1 cellular context compared by ENCODE assay signal in genomic region chr20:45934046-45934586, GRCh38.
TF ChIP-seq lines count a peak whose summit lies in the region.

No MANE protein-coding gene starts in this region.

TF ChIP-seq in A549, 52 proteins besides CTCF, POLR2A, EP300 and RAD21 (continued from another document):
- TF ChIP-seq ELK1 (IDR thresholded peaks at IDR 0.05; ENCODE audit: low read depth, low read length) (no peak), KDM1A (IDR thresholded peaks at IDR 0.05; ENCODE audit: low read depth) (0 out of 2 replicates have a peak, but pooled peaks have one; percentile 16), FOSB (CRISPR knock-in tag; IDR thresholded peaks at IDR 0.05) (no peak), ZNF302 (CRISPR knock-in tag; IDR thresholded peaks at IDR 0.05) (no peak), EHMT2 (IDR thresholded peaks at IDR 0.05; ENCODE audit: low read depth) (no peak), SMC3 (IDR thresholded peaks at IDR 0.05) (0 out of 3 replicates have a peak, but pooled peaks have one; percentile 4), GATA3 (IDR thresholded peaks at IDR 0.05; ENCODE audit: borderline replicate concordance) (no peak), USF2 (IDR thresholded peaks at IDR 0.05) (no peak), RARB (CRISPR knock-in tag; IDR thresholded peaks at IDR 0.05) (no peak), JUNB (IDR thresholded peaks at IDR 0.05) (no peak), MAX (IDR thresholded peaks at IDR 0.05) (no peak; the same call in 1 of the 2 replicates), TFCP2L1 (CRISPR knock-in tag; IDR thresholded peaks at IDR 0.05) (no peak), CHD2 (IDR thresholded peaks at IDR 0.05; ENCODE audit: low read length, partially characterized antibody) (no peak), POLR2AphosphoS2 (conservative IDR thresholded peaks at IDR 0.05; ENCODE audit: low read length) (0 out of 2 replicates have a peak, but pooled peaks have one; percentile 51), FOSL2 (IDR thresholded peaks at IDR 0.05) (no peak), FOSL2 (CRISPR knock-in tag; IDR thresholded peaks at IDR 0.05) (0 out of 2 replicates have a peak, but pooled peaks have one; percentile 7), HOXB13 (CRISPR knock-in tag; IDR thresholded peaks at IDR 0.05; ENCODE audit: low read depth) (no peak), HOXB5 (CRISPR knock-in tag; IDR thresholded peaks at IDR 0.05) (no peak), ZFP36 (IDR thresholded peaks at IDR 0.05; ENCODE audit: borderline replicate concordance, partially characterized antibody) (peak; percentile 19), BHLHE40 (IDR thresholded peaks at IDR 0.05; ENCODE audit: low read depth, low read length) (no peak), ZC3H11A (IDR thresholded peaks at IDR 0.05) (no peak), CHD4 (IDR thresholded peaks at IDR 0.05; ENCODE audit: borderline replicate concordance) (no peak), E2F6 (IDR thresholded peaks at IDR 0.05; ENCODE audit: borderline replicate concordance, low read depth) (0 out of 2 replicates have a peak, but pooled peaks have one; percentile 8), RFX5 (IDR thresholded peaks at IDR 0.05) (no peak), HOXA7 (CRISPR knock-in tag; IDR thresholded peaks at IDR 0.05) (no peak), MAZ (IDR thresholded peaks at IDR 0.05; ENCODE audit: borderline replicate concordance, low read depth, low read length) (no peak), CBX2 (IDR thresholded peaks at IDR 0.05; ENCODE audit: borderline replicate concordance, low read depth) (no peak), NPAS2 (CRISPR knock-in tag; IDR thresholded peaks at IDR 0.05; ENCODE audit: borderline replicate concordance) (no peak), RNF2 (IDR thresholded peaks at IDR 0.05; ENCODE audit: borderline replicate concordance, low read depth) (no peak), ZSCAN20 (CRISPR knock-in tag; IDR thresholded peaks at IDR 0.05) (no peak), SREBF2 (IDR thresholded peaks at IDR 0.05) (no peak), TP53 (CRISPR knock-in tag; IDR thresholded peaks at IDR 0.05) (no peak), NR3C1 (IDR thresholded peaks at IDR 0.05) (no peak), MAFK (IDR thresholded peaks at IDR 0.05; ENCODE audit: partially characterized antibody) (no peak)
- TF ChIP-seq, protein P1, sequence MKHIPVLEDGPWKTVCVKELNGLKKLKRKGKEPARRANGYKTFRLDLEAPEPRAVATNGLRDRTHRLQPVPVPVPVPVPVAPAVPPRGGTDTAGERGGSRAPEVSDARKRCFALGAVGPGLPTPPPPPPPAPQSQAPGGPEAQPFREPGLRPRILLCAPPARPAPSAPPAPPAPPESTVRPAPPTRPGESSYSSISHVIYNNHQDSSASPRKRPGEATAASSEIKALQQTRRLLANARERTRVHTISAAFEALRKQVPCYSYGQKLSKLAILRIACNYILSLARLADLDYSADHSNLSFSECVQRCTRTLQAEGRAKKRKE (CRISPR knock-in tag; IDR thresholded peaks at IDR 0.05; ENCODE audit: low read depth) = 0 out of 2 replicates have a peak, but pooled peaks have one; percentile 32
- TF ChIP-seq, protein P2, sequence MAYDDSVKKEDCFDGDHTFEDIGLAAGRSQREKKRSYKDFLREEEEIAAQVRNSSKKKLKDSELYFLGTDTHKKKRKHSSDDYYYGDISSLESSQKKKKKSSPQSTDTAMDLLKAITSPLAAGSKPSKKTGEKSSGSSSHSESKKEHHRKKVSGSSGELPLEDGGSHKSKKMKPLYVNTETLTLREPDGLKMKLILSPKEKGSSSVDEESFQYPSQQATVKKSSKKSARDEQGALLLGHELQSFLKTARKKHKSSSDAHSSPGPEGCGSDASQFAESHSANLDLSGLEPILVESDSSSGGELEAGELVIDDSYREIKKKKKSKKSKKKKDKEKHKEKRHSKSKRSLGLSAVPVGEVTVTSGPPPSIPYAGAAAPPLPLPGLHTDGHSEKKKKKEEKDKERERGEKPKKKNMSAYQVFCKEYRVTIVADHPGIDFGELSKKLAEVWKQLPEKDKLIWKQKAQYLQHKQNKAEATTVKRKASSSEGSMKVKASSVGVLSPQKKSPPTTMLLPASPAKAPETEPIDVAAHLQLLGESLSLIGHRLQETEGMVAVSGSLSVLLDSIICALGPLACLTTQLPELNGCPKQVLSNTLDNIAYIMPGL (CRISPR knock-in tag; IDR thresholded peaks at IDR 0.05; ENCODE audit: borderline replicate concordance) = no peak
- TF ChIP-seq, protein P3, sequence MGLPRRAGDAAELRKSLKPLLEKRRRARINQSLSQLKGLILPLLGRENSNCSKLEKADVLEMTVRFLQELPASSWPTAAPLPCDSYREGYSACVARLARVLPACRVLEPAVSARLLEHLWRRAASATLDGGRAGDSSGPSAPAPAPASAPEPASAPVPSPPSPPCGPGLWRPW (IDR thresholded peaks at IDR 0.05) = no peak
- TF ChIP-seq, protein P4, sequence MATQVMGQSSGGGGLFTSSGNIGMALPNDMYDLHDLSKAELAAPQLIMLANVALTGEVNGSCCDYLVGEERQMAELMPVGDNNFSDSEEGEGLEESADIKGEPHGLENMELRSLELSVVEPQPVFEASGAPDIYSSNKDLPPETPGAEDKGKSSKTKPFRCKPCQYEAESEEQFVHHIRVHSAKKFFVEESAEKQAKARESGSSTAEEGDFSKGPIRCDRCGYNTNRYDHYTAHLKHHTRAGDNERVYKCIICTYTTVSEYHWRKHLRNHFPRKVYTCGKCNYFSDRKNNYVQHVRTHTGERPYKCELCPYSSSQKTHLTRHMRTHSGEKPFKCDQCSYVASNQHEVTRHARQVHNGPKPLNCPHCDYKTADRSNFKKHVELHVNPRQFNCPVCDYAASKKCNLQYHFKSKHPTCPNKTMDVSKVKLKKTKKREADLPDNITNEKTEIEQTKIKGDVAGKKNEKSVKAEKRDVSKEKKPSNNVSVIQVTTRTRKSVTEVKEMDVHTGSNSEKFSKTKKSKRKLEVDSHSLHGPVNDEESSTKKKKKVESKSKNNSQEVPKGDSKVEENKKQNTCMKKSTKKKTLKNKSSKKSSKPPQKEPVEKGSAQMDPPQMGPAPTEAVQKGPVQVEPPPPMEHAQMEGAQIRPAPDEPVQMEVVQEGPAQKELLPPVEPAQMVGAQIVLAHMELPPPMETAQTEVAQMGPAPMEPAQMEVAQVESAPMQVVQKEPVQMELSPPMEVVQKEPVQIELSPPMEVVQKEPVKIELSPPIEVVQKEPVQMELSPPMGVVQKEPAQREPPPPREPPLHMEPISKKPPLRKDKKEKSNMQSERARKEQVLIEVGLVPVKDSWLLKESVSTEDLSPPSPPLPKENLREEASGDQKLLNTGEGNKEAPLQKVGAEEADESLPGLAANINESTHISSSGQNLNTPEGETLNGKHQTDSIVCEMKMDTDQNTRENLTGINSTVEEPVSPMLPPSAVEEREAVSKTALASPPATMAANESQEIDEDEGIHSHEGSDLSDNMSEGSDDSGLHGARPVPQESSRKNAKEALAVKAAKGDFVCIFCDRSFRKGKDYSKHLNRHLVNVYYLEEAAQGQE (IDR thresholded peaks at IDR 0.05) = no peak
